8 cellular contexts compared by ENCODE assay signal in the genomic region with DNA sequence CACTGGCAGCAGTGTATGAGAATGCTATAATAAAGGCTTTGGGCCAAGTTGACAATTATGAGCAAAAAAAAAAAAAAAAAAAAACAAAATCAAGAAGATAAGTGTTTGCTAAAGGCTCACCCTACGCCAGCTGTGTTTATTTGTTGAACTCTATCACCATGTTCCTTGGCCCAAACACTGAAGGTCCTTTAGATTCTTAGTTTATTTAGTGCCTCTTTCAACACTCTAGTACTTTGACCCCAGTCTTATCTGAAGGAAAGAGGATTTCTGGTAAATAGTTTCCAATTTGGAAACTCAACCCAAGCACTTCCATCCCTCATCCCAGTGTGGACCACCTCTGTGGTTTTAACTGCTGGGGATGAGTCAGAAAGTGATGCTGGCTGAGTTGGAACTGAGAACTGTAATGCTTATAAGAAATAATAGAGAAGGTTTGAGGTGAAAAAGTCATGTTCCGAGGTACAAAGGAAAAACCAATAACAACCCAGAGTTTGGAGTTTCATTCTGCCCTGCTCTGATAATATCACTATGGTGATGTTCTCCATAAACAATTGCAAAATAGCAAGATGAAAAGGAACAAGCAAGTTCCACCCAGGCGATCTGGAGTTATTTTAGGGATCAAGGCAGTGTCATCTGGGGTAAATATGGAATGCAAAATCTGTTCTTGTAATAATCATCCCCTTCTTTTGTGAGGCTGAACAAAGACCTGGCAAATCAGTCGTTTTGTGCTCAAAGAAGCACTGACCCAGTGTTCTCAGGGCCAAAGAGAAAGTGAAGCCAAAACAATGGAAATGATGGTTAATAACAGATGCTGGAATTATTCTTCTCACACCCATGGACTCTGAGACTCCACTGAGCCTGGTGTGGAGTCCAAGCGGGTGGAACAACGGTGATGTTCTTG. TPM values are rescaled to one million over a fixed set of nuclear protein-coding genes. Genes with fewer than 3 reads are reported as not detected.
A peak's percentile ranks its signal among the peaks of the same experiment; 100 is the strongest.
DNase-seq lines count a peak whose midpoint lies in the region; ATAC-seq and TF ChIP-seq lines count a peak whose summit lies in the region.

No MANE protein-coding gene starts in this region.

- peak overlapping the region; percentile 47 for H3K4me2 ChIP-seq in skeletal muscle satellite cell (ENCODE audit: low read length)

- intact Hi-C loops in heart left ventricle (cut with DNase I), result loop anchor here in 2 of 10 donors (5.0 kb wide), 2 partner anchors 57 to 142 kb away; no protein-coding TSS in a partner anchor

- no peaks in the 10 kb centered on the region for H3K36me3 ChIP-seq in heart left ventricle
- no peaks in the 10 kb centered on the region for H3K36me3 ChIP-seq in skeletal muscle satellite cell (ENCODE audit: insufficient read depth, low read length)

- TF ChIP-seq POLR2A in heart left ventricle (IDR thresholded peaks at IDR 0.05), result no peak

- H3K4me3 ChIP-seq in heart left ventricle, result peak overlapping the region in 4 of 12 donors; percentile 5 to 24 (median 18)
- H3K4me3 ChIP-seq in skeletal muscle satellite cell (ENCODE audit: low read length), result no peak overlapping the region

- H3K9me3 ChIP-seq in heart left ventricle (no peaks in the 10 kb centered on the region), skeletal muscle satellite cell (replicated peaks; ENCODE audit: low read length) (no peaks in the 10 kb centered on the region)

- no peak for TF ChIP-seq CTCF in heart left ventricle (IDR thresholded peaks at IDR 0.05)

- WGBS in heart left ventricle, 4 donors, result 19 to 30% (median 21%) methylated on average over 6 of the region's 6 CpGs

- DNase-seq in Daoy (ENCODE audit: low read depth) (peak; percentile 76), SHP77 treated with DMSO at 0.1 percent for 48 hours (lab: John Stamatoyannopoulos, UW) (peak; percentile 11), heart left ventricle (peak in 3 of 5 donors; percentile 30 to 48 (median 33)), GF-D8 (lab: John Stamatoyannopoulos, UW) (no peak), HPDE6-E6E7 (ENCODE audit: extremely low spot score) (no peak)
- no peak for DNase-seq in activated CD8-positive, alpha-beta memory T cell treated with anti-CD3 and anti-CD28 coated beads, Interleukin-2, amount 50 U/mL, for 4 hours

- H3K27me3 ChIP-seq in heart left ventricle, result no peaks in the 10 kb centered on the region
- no peaks in the 10 kb centered on the region for H3K27me3 ChIP-seq in skeletal muscle satellite cell (ENCODE audit: control insufficient read depth, insufficient read depth, low read length)

- H3K4me1 ChIP-seq in heart left ventricle (peaks cover 14 to 68% (median 37%) of the 10 kb centered on the region in 12 donors), skeletal muscle satellite cell (ENCODE audit: control insufficient read depth, insufficient read depth, low read length) (peaks cover 9% of the 10 kb centered on the region)

- ATAC-seq in heart left ventricle, result peak; percentile 79 to 89 (median 81)
- no peak for ATAC-seq in HG03342 (IDR thresholded peaks at IDR 0.05; ENCODE audit: unreplicated experiment)

- peak overlapping the region; percentile 6 for H3K9ac ChIP-seq in skeletal muscle satellite cell (ENCODE audit: low read depth, low read length)

- H3K27ac ChIP-seq in heart left ventricle, result peak overlapping the region; percentile 68 to 89 (median 81)

RNA-seq across cellular contexts. Expression of a gene that starts 19.7 kb away (rescaled TPM):
- total RNA-seq in Daoy (2014; rRNA removed; shearing (Covaris generic)), result 141 and 154 TPM in 2 replicates
- 100 to 1,000 TPM in 8 of 9 donors, 10 to 100 TPM in 1; 77.8 to 348 (median 237) TPM for total RNA-seq in heart left ventricle
- polyA plus RNA-seq in heart left ventricle, result 100 to 1,000 TPM; 228 to 255 TPM
- total RNA-seq in skeletal muscle satellite cell (2012; rRNA removed), result 166 and 196 TPM in 2 replicates

Comparison
In these comparisons a context has a peak if more than half of its experiments do, and no peak if none do; other contexts are left out.
1. DNase-seq: peak in Daoy (single experiment), SHP77 treated with DMSO at 0.1 percent for 48 hours (single experiment) and heart left ventricle (3 of 5); none in activated CD8-positive, alpha-beta memory T cell treated with anti-CD3 and anti-CD28 coated beads, Interleukin-2, amount 50 U/mL, for 4 hours (single experiment), GF-D8 (single experiment) and HPDE6-E6E7 (single experiment).